19 cellular contexts compared by ENCODE assay signal in the genomic region with DNA sequence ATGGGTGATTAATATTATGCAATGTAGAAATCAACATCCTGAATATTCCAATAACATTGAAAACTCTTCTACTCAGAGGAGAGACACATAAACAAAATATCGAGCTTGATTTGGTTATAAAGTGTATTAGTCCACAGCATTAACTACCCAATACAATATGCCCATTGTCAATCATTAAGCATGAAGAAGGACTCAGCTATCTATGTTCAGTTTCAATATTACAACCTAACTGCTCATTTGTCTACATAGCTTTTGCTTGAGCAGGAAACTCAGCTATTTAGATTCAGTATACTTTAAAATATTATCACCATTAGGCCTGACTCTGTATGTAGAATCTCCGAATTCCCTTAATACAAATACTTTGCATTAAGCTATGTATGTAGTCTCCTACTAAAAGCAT.
"Had no signal": no experiment of that assay in that cellular context is flagged by ENCODE, and none has a peak within 500 bp of the region (broad histone marks: within the 10 kb centered on the region; RNA-seq: fewer than 3 reads in every experiment).

No MANE protein-coding gene starts in this region.

- FAIRE-seq: small intestine, urothelium cell line had no signal

- DNase-seq: occipital lobe; ovary; psoas muscle; right cardiac atrium; right lobe of liver; sigmoid colon; small intestine; stimulated activated CD4-positive, alpha-beta T cell treated with anti-CD3 and anti-CD28 coated beads, Interleukin-15, amount 100 ng/mL, for 24 hours; stimulated activated CD4-positive, alpha-beta T cell treated with anti-CD3 and anti-CD28 coated beads, Interleukin-2, amount 100 ng/mL, for 24 hours; stimulated activated CD4-positive, alpha-beta T cell treated with anti-CD3 and anti-CD28 coated beads, Interleukin-2, amount 100 ng/mL, for 48 hours; stimulated activated CD4-positive, alpha-beta T cell treated with anti-CD3 and anti-CD28 coated beads, Interleukin-4, amount 100 ng/mL, for 24 hours; stimulated activated naive B cell treated with anti-CD40 and anti-IgM and Interleukin-4, amounts not matched to agents 10 μg/mL and 1 μg/mL and 100 μg/mL, for 72 hours; stimulated activated naive CD4-positive, alpha-beta T cell treated with Interleukin-2 at 50 U/mL for 16 hours; stomach; thyroid gland; trophoblast cell; upper lobe of left lung had no signal

- ATAC-seq: psoas muscle; right cardiac atrium; right lobe of liver; stimulated activated effector memory CD8-positive, alpha-beta T cell treated with anti-CD3 and anti-CD28 coated beads, Interleukin-12 subunit alpha, Interleukin-12 subunit beta, amount 100 ng/mL, for 72 hours; stimulated activated naive B cell treated with anti-CD40 and anti-IgM and Interleukin-4, amounts not matched to agents 10 μg/mL and 1 μg/mL and 100 μg/mL, for 72 hours had no signal
